In genomic region chr7:2518737-2519118, GRCh38 we compare ENCODE assay signal across 1 cellular context.
TF ChIP-seq lines count a peak whose summit lies in the region.

No MANE protein-coding gene starts in this region.

TF ChIP-seq in HCT116, 20 proteins besides CTCF, POLR2A, EP300 and RAD21 (continued from another document):
- TF ChIP-seq FOSL1 (IDR thresholded peaks at IDR 0.05; ENCODE audit: low read depth) (no peak), MAX (IDR thresholded peaks at IDR 0.05) (no peak), ZNF274 (IDR thresholded peaks at IDR 0.05; ENCODE audit: low read depth, low read length) (no peak), EZH2 (IDR thresholded peaks at IDR 0.05) (no peak), CEBPB (IDR thresholded peaks at IDR 0.05; ENCODE audit: low read depth) (no peak), EZH2phosphoT487 (IDR thresholded peaks at IDR 0.05; ENCODE audit: borderline replicate concordance) (no peak), TCF7L2 (IDR thresholded peaks at IDR 0.05; ENCODE audit: borderline replicate concordance, extremely low read depth, insufficient read depth, insufficient read length) (no peak), SRF (IDR thresholded peaks at IDR 0.05; ENCODE audit: low read depth) (no peak), SIN3A (IDR thresholded peaks at IDR 0.05; ENCODE audit: low read depth) (no peak), SP1 (IDR thresholded peaks at IDR 0.05; ENCODE audit: low read depth) (no peak)
TF ChIP-seq in HCT116: peak in this region for 0.
